18 cellular contexts compared by ENCODE assay signal in the genomic region with DNA sequence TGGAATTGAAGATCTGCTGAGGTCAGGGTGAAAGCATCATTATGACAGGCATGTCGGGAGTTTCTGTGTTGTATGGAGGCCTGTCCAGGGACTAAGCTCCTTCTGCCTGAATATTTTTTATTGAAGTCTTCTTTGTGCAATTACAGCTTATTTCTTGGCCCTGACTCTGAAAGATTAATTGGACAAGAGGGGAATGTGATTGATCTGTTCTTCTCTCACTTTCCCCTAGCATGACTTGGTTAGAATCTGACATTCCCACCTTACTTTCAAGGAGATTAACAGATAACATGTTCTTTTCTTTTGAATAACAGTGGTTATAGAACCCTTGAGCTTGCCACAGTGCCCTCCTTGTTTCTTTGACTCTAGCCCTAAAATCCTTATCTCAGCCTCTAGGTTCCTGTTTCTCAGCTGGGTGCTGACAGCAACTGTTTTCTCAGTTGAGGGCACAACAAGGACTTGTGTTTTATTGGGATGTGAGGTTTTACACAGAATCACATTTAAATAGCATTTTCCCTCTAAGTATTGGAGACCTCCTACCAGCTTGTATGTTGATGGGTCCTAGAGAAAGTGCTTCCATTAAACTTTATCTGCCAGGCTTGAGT. TPM values are rescaled to one million over a fixed set of nuclear protein-coding genes. Genes with fewer than 3 reads are reported as not detected.
A peak's percentile ranks its signal among the peaks of the same experiment; 100 is the strongest.
DNase-seq lines count a peak whose midpoint lies in the region; ATAC-seq lines count a peak whose summit lies in the region.
"Had no signal": no experiment of that assay in that cellular context is flagged by ENCODE, and none has a peak within 500 bp of the region (broad histone marks: within the 10 kb centered on the region; RNA-seq: fewer than 3 reads in every experiment).

No MANE protein-coding gene starts in this region.

- H3K4me3 Mint-ChIP-seq in T-cell = no peak overlapping the region
- no peak overlapping the region for H3K4me3 Mint-ChIP-seq in effector memory CD8-positive, alpha-beta T cell
- no peak overlapping the region for H3K4me3 Mint-ChIP-seq in stimulated activated effector memory CD8-positive, alpha-beta T cell treated with anti-CD3 and anti-CD28 coated beads, Interleukin-12 subunit alpha, Interleukin-12 subunit beta, amount 100 ng/mL, for 72 hours
- H3K4me3 Mint-ChIP-seq: immature natural killer cell had no signal

- POLR2A ChIA-PET in T-cell (lab: Charles Lee) = no interaction called here

- CTCF ChIA-PET in T-cell (lab: Charles Lee) = interaction anchor here (0.6 to 1.6 kb wide), 3 partner anchors 13 to 328 kb away, joined by 3 to 5 read pairs (median 5); a partner anchor contains a TSS

- no peak for ATAC-seq in T-cell (replicated peaks in 1 of 4)
- no peak for ATAC-seq in effector memory CD8-positive, alpha-beta T cell (replicated peaks)
- ATAC-seq in stimulated activated effector memory CD8-positive, alpha-beta T cell treated with anti-CD3 and anti-CD28 coated beads, Interleukin-12 subunit alpha, Interleukin-12 subunit beta, amount 100 ng/mL, for 72 hours = no peak
- ATAC-seq in GM21737 (IDR thresholded peaks at IDR 0.05; ENCODE audit: unreplicated experiment) = no peak
- no peak for ATAC-seq in GM21528 (IDR thresholded peaks at IDR 0.05; ENCODE audit: low FRiP score, unreplicated experiment)
- no peak for ATAC-seq in HG03108 (IDR thresholded peaks at IDR 0.05; ENCODE audit: unreplicated experiment)
- ATAC-seq: upper lobe of right lung had no signal

- H3K27ac Mint-ChIP-seq in T-cell = peak overlapping the region; percentile 10 to 35
- H3K27ac Mint-ChIP-seq in effector memory CD8-positive, alpha-beta T cell = peak overlapping the region; percentile 8 to 50
- H3K27ac Mint-ChIP-seq in stimulated activated effector memory CD8-positive, alpha-beta T cell treated with anti-CD3 and anti-CD28 coated beads, Interleukin-12 subunit alpha, Interleukin-12 subunit beta, amount 100 ng/mL, for 72 hours = peak overlapping the region; percentile 61

- DNase-seq in SIG-M5 treated with dmso at 0.1 percent for 504 hours (lab: John Stamatoyannopoulos, UW; ENCODE audit: unreplicated experiment) (peak; percentile 34), SIG-M5 (lab: John Stamatoyannopoulos, UW) (no peak), T-cell (no peak)
- no peak for DNase-seq in effector memory CD8-positive, alpha-beta T cell
- no peak for DNase-seq in stimulated activated effector memory CD8-positive, alpha-beta T cell treated with anti-CD3 and anti-CD28 coated beads, Interleukin-12 subunit alpha, Interleukin-12 subunit beta, amount 100 ng/mL, for 72 hours (ENCODE audit: low spot score in 2 of 2)
- DNase-seq: 8988T; activated effector memory CD4-positive, alpha-beta T cell treated with Interleukin-2 at 50 U/mL for 16 hours; anterior cingulate cortex; cortex of kidney; immature natural killer cell; Karpas-422; NCI-H1694 treated with DMSO at 0.1 percent for 48 hours; upper lobe of right lung had no signal

- H3K9me3 Mint-ChIP-seq in T-cell = peaks cover 7 to 14% (median 8%) of the 10 kb centered on the region in 3 donors
- H3K9me3 Mint-ChIP-seq in effector memory CD8-positive, alpha-beta T cell = peaks cover 0 to 1% of the 10 kb centered on the region in 2 donors
- peaks cover 9% of the 10 kb centered on the region for H3K9me3 Mint-ChIP-seq in stimulated activated effector memory CD8-positive, alpha-beta T cell treated with anti-CD3 and anti-CD28 coated beads, Interleukin-12 subunit alpha, Interleukin-12 subunit beta, amount 100 ng/mL, for 72 hours

- H3K4me1 Mint-ChIP-seq in T-cell = peaks cover 17 to 33% (median 25%) of the 10 kb centered on the region in 3 donors
- peaks cover 7 to 16% of the 10 kb centered on the region in 2 donors for H3K4me1 Mint-ChIP-seq in effector memory CD8-positive, alpha-beta T cell (ENCODE audit: low read depth in 2 of 2)
- peaks cover 37% of the 10 kb centered on the region for H3K4me1 Mint-ChIP-seq in stimulated activated effector memory CD8-positive, alpha-beta T cell treated with anti-CD3 and anti-CD28 coated beads, Interleukin-12 subunit alpha, Interleukin-12 subunit beta, amount 100 ng/mL, for 72 hours

- H3K36me3 Mint-ChIP-seq in T-cell = peaks cover 25% of the 10 kb centered on the region
- peaks cover 2% of the 10 kb centered on the region for H3K36me3 Mint-ChIP-seq in effector memory CD8-positive, alpha-beta T cell (ENCODE audit: insufficient read depth)
- peaks cover 5% of the 10 kb centered on the region for H3K36me3 Mint-ChIP-seq in stimulated activated effector memory CD8-positive, alpha-beta T cell treated with anti-CD3 and anti-CD28 coated beads, Interleukin-12 subunit alpha, Interleukin-12 subunit beta, amount 100 ng/mL, for 72 hours

- H3K27me3 Mint-ChIP-seq in T-cell = no peaks in the 10 kb centered on the region
- H3K27me3 Mint-ChIP-seq in effector memory CD8-positive, alpha-beta T cell = no peaks in the 10 kb centered on the region

RNA-seq across cellular contexts. Expression of a gene that starts 12.3 kb away (rescaled TPM):
- 10 to 100 TPM; 16.9 to 29.6 (median 24.4) TPM for total RNA-seq in T-cell

RNA-seq across cellular contexts. Expression of a gene that starts 51.1 kb away (rescaled TPM):
- 10 to 100 TPM; 19.7 to 23.6 (median 22.4) TPM for total RNA-seq in T-cell

RNA-seq across cellular contexts. Expression of a gene that starts 51.2 kb away (rescaled TPM):
- 10 to 100 TPM; 15.6 to 33.1 (median 29.0) TPM for total RNA-seq in T-cell

RNA-seq across cellular contexts. Expression of a gene that starts 59.0 kb away (rescaled TPM):
- total RNA-seq in T-cell = under 1 TPM in 4 of 5 donors, not detected in 1; 0.50 to 0.89 (median 0.58) TPM
- total RNA-seq: activated CD8-positive, alpha-beta memory T cell treated with anti-CD3 and anti-CD28 coated beads for 36 hours; NCI-H460 had no signal
